ENCODE assay signal across 6 cellular contexts in the genomic region with DNA sequence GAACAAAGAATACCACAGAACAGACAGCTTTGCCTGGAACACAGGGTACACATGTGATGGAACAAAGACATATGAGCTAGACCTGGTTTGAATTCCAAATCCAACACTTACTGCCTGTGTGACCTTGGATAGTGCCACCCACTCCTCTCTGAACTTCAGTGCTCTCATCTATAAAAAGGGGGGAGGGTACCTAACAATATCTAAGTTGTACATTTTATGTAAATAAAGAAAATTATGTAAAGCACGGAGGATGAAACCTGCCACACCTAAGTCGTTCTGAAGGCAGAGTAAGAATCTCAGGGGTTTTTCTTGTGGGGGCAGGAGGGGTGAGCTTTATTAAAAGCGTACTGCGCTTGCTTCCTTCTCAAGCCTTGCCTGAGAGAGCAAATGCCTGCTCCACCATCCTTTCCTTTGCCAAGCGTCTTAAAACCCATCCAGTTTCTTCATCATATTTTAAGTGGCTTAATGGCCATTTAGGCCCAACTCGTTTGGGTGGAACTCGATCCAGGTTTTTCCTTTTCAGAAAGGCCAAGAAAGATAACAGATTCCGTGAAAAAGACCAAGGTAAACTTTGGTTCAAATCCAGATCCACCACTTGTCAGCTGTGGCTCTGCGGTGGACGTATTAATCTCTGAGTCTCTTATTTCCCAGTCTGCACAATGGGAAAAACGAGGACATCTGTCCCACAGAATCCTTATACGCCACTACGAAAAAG. TPM values are rescaled to one million over a fixed set of nuclear protein-coding genes. Genes with fewer than 3 reads are reported as not detected.
DNase-seq lines count a peak whose midpoint lies in the region; ATAC-seq, FAIRE-seq and TF ChIP-seq lines count a peak whose summit lies in the region.

No MANE protein-coding gene starts in this region.

- H3K27ac ChIP-seq in KMS-11: peak overlapping the region; percentile 95
- peak overlapping the region; percentile 86 to 97 for H3K27ac ChIP-seq in breast epithelium

- H3K4me1 ChIP-seq in KMS-11 (ENCODE audit: low read depth, poor library complexity, severe bottlenecking) (peaks cover 31% of the 10 kb centered on the region), breast epithelium (peaks cover 0 to 12% of the 10 kb centered on the region in 2 donors)

- peaks cover 6% of the 10 kb centered on the region for H3K9me3 Mint-ChIP-seq in neural crest cell

- no peaks in the 10 kb centered on the region for H3K27me3 Mint-ChIP-seq in neural crest cell (ENCODE audit: low read depth)

- H3K36me3 Mint-ChIP-seq in neural crest cell (ENCODE audit: low read depth): peaks cover 36% of the 10 kb centered on the region

- ATAC-seq in HG02610 (IDR thresholded peaks at IDR 0.05; ENCODE audit: unreplicated experiment) (no peak), HG02623 (IDR thresholded peaks at IDR 0.05; ENCODE audit: unreplicated experiment) (no peak)

- intact Hi-C loops in breast epithelium (cut with DNase I; ENCODE audit: low total_unique reads): no loop called here

- TF ChIP-seq CTCF in KMS-11 (conservative IDR thresholded peaks at IDR 0.05; ENCODE audit: low read depth, low read length) (no peak), breast epithelium (IDR thresholded peaks at IDR 0.05) (no peak), neural crest cell (conservative IDR thresholded peaks at IDR 0.05) (no peak)

- no peak for FAIRE-seq in HTR-8/SVneo (lab: Jason Lieb, UNC)

- peaks cover 8% of the 10 kb centered on the region; the same call in 1 of the 2 replicates for H3K36me3 ChIP-seq in KMS-11 (ENCODE audit: insufficient read depth)
- H3K36me3 ChIP-seq in breast epithelium: no peaks in the 10 kb centered on the region

- no peak overlapping the region for H3K4me3 ChIP-seq in KMS-11 (IDR thresholded peaks at IDR 0.05; ENCODE audit: insufficient read depth, low read depth, low read length)
- peak overlapping the region; percentile 83 to 97 (median 97) for H3K4me3 ChIP-seq in breast epithelium

- H3K9ac ChIP-seq in KMS-11: peak overlapping the region; percentile 91

- H3K4me3 Mint-ChIP-seq in neural crest cell: peak overlapping the region; percentile 98

- H3K79me2 ChIP-seq in KMS-11 (ENCODE audit: insufficient read depth, low read depth): peaks cover 69% of the 10 kb centered on the region

- DNase-seq in breast epithelium (ENCODE audit: low spot score in 2 of 2) (no peak), neural crest cell (ENCODE audit: low read depth, low spot score) (no peak), HTR-8/SVneo (ENCODE audit: insufficient read length, low spot score) (no peak)

- no peaks in the 10 kb centered on the region; the same call in 1 of the 2 replicates for H4K20me1 ChIP-seq in KMS-11 (ENCODE audit: insufficient read depth)

- no peaks in the 10 kb centered on the region for H3K27me3 ChIP-seq in KMS-11 (ENCODE audit: insufficient read depth, low read depth)
- no peaks in the 10 kb centered on the region for H3K27me3 ChIP-seq in breast epithelium

- H3K9me3 ChIP-seq in breast epithelium: peaks cover 0 to 8% of the 10 kb centered on the region in 2 donors

- peaks cover 53% of the 10 kb centered on the region for H3K4me1 Mint-ChIP-seq in neural crest cell

- TF ChIP-seq POLR2A in breast epithelium (IDR thresholded peaks at IDR 0.05): no peak

- H3K27ac Mint-ChIP-seq in neural crest cell (ENCODE audit: unreplicated experiment): peak overlapping the region; percentile 99

- H2AFZ ChIP-seq in KMS-11 (ENCODE audit: low read depth): peak overlapping the region; percentile 47

- peak overlapping the region; percentile 77 for H3K4me2 ChIP-seq in KMS-11

RNA-seq across cellular contexts. Expression of a gene that starts 1.0 kb away (rescaled TPM):
- 100 to 1,000 TPM; 156 to 201 (median 172) TPM for total RNA-seq in breast epithelium
- total RNA-seq in neural crest cell: 168 and 177 TPM in 2 replicates

RNA-seq across cellular contexts. Expression of a gene that starts 1.1 kb away (rescaled TPM):
- total RNA-seq in breast epithelium (10 to 100 TPM in 2 of 3 donors, 1 to 10 TPM in 1; 6.6 to 14.5 (median 10.6) TPM), neural crest cell (36.3 and 39.7 TPM in 2 replicates)

RNA-seq across cellular contexts. Expression of a gene that starts 30.5 kb away (rescaled TPM):
- total RNA-seq in breast epithelium: 100 to 1,000 TPM; 101 to 196 (median 160) TPM
- 8.1 and 9.5 TPM in 2 replicates for total RNA-seq in neural crest cell

RNA-seq across cellular contexts. Expression of a gene that starts 49.4 kb away (rescaled TPM):
- total RNA-seq in breast epithelium (10 to 100 TPM; 74.2 to 98.8 (median 92.1) TPM), neural crest cell (25.3 and 30.4 TPM in 2 replicates)

RNA-seq across cellular contexts. Expression of a gene that starts 53.9 kb away (rescaled TPM):
- total RNA-seq in breast epithelium: 1 to 10 TPM in 1 of 3 donors, under 1 TPM in 2; 0.64 to 1.6 (median 0.73) TPM
- 4.4 and 4.8 TPM in 2 replicates for total RNA-seq in neural crest cell
